39 cellular contexts compared by ENCODE assay signal in genomic region chr17:66932295-66932694, GRCh38. TPM values are rescaled to one million over a fixed set of nuclear protein-coding genes. Genes with fewer than 3 reads are reported as not detected.
"Had no signal": no experiment of that assay in that cellular context is flagged by ENCODE, and none has a peak within 500 bp of the region (broad histone marks: within the 10 kb centered on the region; RNA-seq: fewer than 3 reads in every experiment).

No MANE protein-coding gene starts in this region.

- H3K4me1 Mint-ChIP-seq: activated CD4-positive, alpha-beta T cell treated with anti-CD3 and anti-CD28 coated beads for 36 hours; activated CD4-positive, alpha-beta T cell treated with anti-CD3 and anti-CD28 coated beads, Interleukin-2, amount 10 ng/mL, durations not matched to agents 24 days and 14 days; activated naive CD8-positive, alpha-beta T cell treated with anti-CD3 and anti-CD28 coated beads for 36 hours; activated T-helper 17 cell treated with anti-CD3 and anti-CD28 coated beads, Interleukin-2, amount 50 U/mL, for 72 hours; central memory CD8-positive, alpha-beta T cell; T-cell; T-helper 17 cell had no signal

- H3K9me3 Mint-ChIP-seq: activated CD4-positive, alpha-beta T cell treated with anti-CD3 and anti-CD28 coated beads, Interleukin-2, amount 10 ng/mL, durations not matched to agents 24 days and 14 days; activated naive CD4-positive, alpha-beta T cell treated with anti-CD3 and anti-CD28 coated beads, Interleukin-2, amount 50 U/mL, for 72 hours; activated T-helper 1 cell treated with anti-CD3 and anti-CD28 coated beads, Interleukin-12 subunit alpha, Interleukin-12 subunit beta, Interleukin-2, Interleukin-4 antibody, amounts not matched to agents 30 ng/mL and 10 ng/mL and 1 ng/mL, durations not matched to agents 14 hours and 24 hours and 36 hours; activated T-helper 17 cell treated with anti-CD3 and anti-CD28 coated beads, Interleukin-2, amount 50 U/mL, for 72 hours; central memory CD8-positive, alpha-beta T cell had no signal

- H3K36me3 Mint-ChIP-seq: activated CD4-positive, alpha-beta memory T cell treated with anti-CD3 and anti-CD28 coated beads for 36 hours; activated naive CD4-positive, alpha-beta T cell treated with anti-CD3 and anti-CD28 coated beads, Interleukin-2, amount 50 U/mL, for 72 hours; activated naive CD8-positive, alpha-beta T cell treated with anti-CD3 and anti-CD28 coated beads for 36 hours; T-cell had no signal

- H3K27me3 ChIP-seq: body of pancreas, cardiac muscle cell had no signal

- DNase-seq: activated CD4-positive, alpha-beta memory T cell treated with anti-CD3 and anti-CD28 coated beads for 36 hours; activated CD4-positive, alpha-beta T cell treated with anti-CD3 and anti-CD28 coated beads for 1 hour; activated CD4-positive, alpha-beta T cell treated with anti-CD3 and anti-CD28 coated beads for 36 hours; activated CD4-positive, alpha-beta T cell treated with anti-CD3 and anti-CD28 coated beads, Interleukin-2, amount 10 ng/mL, durations not matched to agents 24 days and 14 days; activated CD4-positive, alpha-beta T cell treated with anti-CD3 and anti-CD28 coated beads, Interleukin-2, amount 50 U/mL, for 1 hour; activated CD4-positive, alpha-beta T cell treated with anti-CD3 and anti-CD28 coated beads, Interleukin-2, amount 50 U/mL, for 4 hours; activated CD4-positive, CD25-positive, alpha-beta regulatory T cell; activated CD8-positive, alpha-beta memory T cell treated with anti-CD3 and anti-CD28 coated beads, Interleukin-2, amount 50 U/mL, for 4 hours; activated CD8-positive, alpha-beta T cell treated with anti-CD3 and anti-CD28 coated beads for 36 hours; activated effector memory CD4-positive, alpha-beta T cell treated with anti-CD3 and anti-CD28 coated beads, Interleukin-2, amount 50 U/mL, for 16 hours; activated gamma-delta T cell treated with Interleukin-2 at 50 U/mL for 16 hours; activated naive CD4-positive, alpha-beta T cell; activated naive CD4-positive, alpha-beta T cell treated with anti-CD3 and anti-CD28 coated beads for 36 hours; activated naive CD4-positive, alpha-beta T cell treated with anti-CD3 and anti-CD28 coated beads, Interleukin-2, amount 50 U/mL, for 16 hours; activated naive CD8-positive, alpha-beta T cell treated with anti-CD3 and anti-CD28 coated beads for 36 hours; activated T-cell treated with anti-CD3 and anti-CD28 coated beads for 4 hours; activated T-cell treated with anti-CD3 and anti-CD28 coated beads, Interleukin-2, amount 50 U/mL, for 1 hour; activated T-cell treated with anti-CD3 and anti-CD28 coated beads, Interleukin-2, amount 50 U/mL, for 4 hours; activated T-cell treated with anti-CD3 and anti-CD28 coated beads, Interleukin-2, amount 50 U/mL, for 72 hours; adrenal gland; amniotic stem cell; aorta; body of pancreas; brain microvascular endothelial cell; caudate nucleus; cerebellar nuclear complex; T-cell; T-helper 17 cell had no signal

- ATAC-seq: activated CD4-positive, alpha-beta T cell treated with anti-CD3 and anti-CD28 coated beads for 36 hours; activated CD4-positive, CD25-positive, alpha-beta regulatory T cell treated with anti-CD3 and anti-CD28 coated beads, Interleukin-2, amount 50 U/mL, for 24 hours; activated CD8-positive, alpha-beta T cell treated with anti-CD3 and anti-CD28 coated beads for 36 hours; activated naive CD4-positive, alpha-beta T cell treated with anti-CD3 and anti-CD28 coated beads, Interleukin-2, amount 50 U/mL, for 72 hours; activated T-cell treated with anti-CD3 and anti-CD28 coated beads, Interleukin-2, amount 50 U/mL, for 4 hours; activated T-cell treated with anti-CD3 and anti-CD28 coated beads, Interleukin-2, amount 50 U/mL, for 72 hours; activated T-helper 17 cell treated with anti-CD3 and anti-CD28 coated beads, Interleukin-2, amount 50 U/mL, for 72 hours; body of pancreas; T-cell; T-helper 17 cell had no signal

- H3K4me3 ChIP-seq: adrenal gland, body of pancreas, cardiac muscle cell had no signal

- H3K4me3 Mint-ChIP-seq: activated CD4-positive, alpha-beta memory T cell treated with anti-CD3 and anti-CD28 coated beads for 36 hours; activated CD4-positive, alpha-beta T cell treated with anti-CD3 and anti-CD28 coated beads for 36 hours; activated CD4-positive, alpha-beta T cell treated with anti-CD3 and anti-CD28 coated beads, Interleukin-2, amount 10 ng/mL, durations not matched to agents 24 days and 14 days; activated CD8-positive, alpha-beta T cell treated with anti-CD3 and anti-CD28 coated beads for 36 hours; activated naive CD4-positive, alpha-beta T cell treated with anti-CD3 and anti-CD28 coated beads for 36 hours; activated naive CD8-positive, alpha-beta T cell treated with anti-CD3 and anti-CD28 coated beads for 36 hours; activated T-cell treated with anti-CD3 and anti-CD28 coated beads, Interleukin-2, amount 50 U/mL, for 4 hours; activated T-cell treated with anti-CD3 and anti-CD28 coated beads, Interleukin-2, amount 50 U/mL, for 72 hours; activated T-helper 1 cell treated with anti-CD3 and anti-CD28 coated beads, Interleukin-12 subunit alpha, Interleukin-12 subunit beta, Interleukin-2, Interleukin-4 antibody, amounts not matched to agents 30 ng/mL and 10 ng/mL and 1 ng/mL, durations not matched to agents 14 hours and 24 hours and 36 hours; activated T-helper 17 cell treated with anti-CD3 and anti-CD28 coated beads, Interleukin-2, amount 50 U/mL, for 72 hours; central memory CD8-positive, alpha-beta T cell; T-cell; T-helper 17 cell had no signal

- H3K27ac Mint-ChIP-seq: activated CD4-positive, alpha-beta memory T cell treated with anti-CD3 and anti-CD28 coated beads for 36 hours; activated CD4-positive, alpha-beta T cell treated with anti-CD3 and anti-CD28 coated beads for 36 hours; activated CD4-positive, alpha-beta T cell treated with anti-CD3 and anti-CD28 coated beads, Interleukin-2, amount 10 ng/mL, durations not matched to agents 24 days and 14 days; activated CD8-positive, alpha-beta T cell treated with anti-CD3 and anti-CD28 coated beads for 36 hours; activated naive CD4-positive, alpha-beta T cell treated with anti-CD3 and anti-CD28 coated beads for 36 hours; activated naive CD4-positive, alpha-beta T cell treated with anti-CD3 and anti-CD28 coated beads, Interleukin-2, amount 50 U/mL, for 72 hours; activated naive CD8-positive, alpha-beta T cell treated with anti-CD3 and anti-CD28 coated beads for 36 hours; activated T-cell treated with anti-CD3 and anti-CD28 coated beads, Interleukin-2, amount 50 U/mL, for 72 hours; activated T-helper 1 cell treated with anti-CD3 and anti-CD28 coated beads, Interleukin-12 subunit alpha, Interleukin-12 subunit beta, Interleukin-2, Interleukin-4 antibody, amounts not matched to agents 30 ng/mL and 10 ng/mL and 1 ng/mL, durations not matched to agents 14 hours and 24 hours and 36 hours; activated T-helper 17 cell treated with anti-CD3 and anti-CD28 coated beads, Interleukin-2, amount 50 U/mL, for 72 hours; T-cell; T-helper 17 cell had no signal

- H3K9me3 ChIP-seq: adrenal gland, body of pancreas had no signal

- H3K27ac ChIP-seq: adrenal gland, body of pancreas, brain microvascular endothelial cell, cardiac muscle cell, VCaP had no signal

- H3K4me1 ChIP-seq: adrenal gland, body of pancreas had no signal

- H3K36me3 ChIP-seq: adrenal gland, brain microvascular endothelial cell, cardiac muscle cell had no signal

RNA-seq across cellular contexts. Expression of gene CACNG4, which starts 32.2 kb away (rescaled TPM):
- total RNA-seq: activated CD4-positive, alpha-beta memory T cell treated with anti-CD3 and anti-CD28 coated beads for 36 hours; activated CD4-positive, alpha-beta T cell treated with anti-CD3 and anti-CD28 coated beads for 36 hours; activated CD4-positive, alpha-beta T cell treated with anti-CD3 and anti-CD28 coated beads, Interleukin-2, amount 10 ng/mL, durations not matched to agents 24 days and 14 days; activated CD8-positive, alpha-beta memory T cell treated with anti-CD3 and anti-CD28 coated beads for 36 hours; activated CD8-positive, alpha-beta T cell treated with anti-CD3 and anti-CD28 coated beads for 36 hours; activated naive CD4-positive, alpha-beta T cell treated with anti-CD3 and anti-CD28 coated beads for 36 hours; activated naive CD4-positive, alpha-beta T cell treated with anti-CD3 and anti-CD28 coated beads, Interleukin-2, amount 50 U/mL, for 72 hours; activated naive CD8-positive, alpha-beta T cell treated with anti-CD3 and anti-CD28 coated beads for 36 hours; activated T-cell treated with anti-CD3 and anti-CD28 coated beads, Interleukin-2, amount 50 U/mL, for 72 hours; activated T-helper 1 cell treated with anti-CD3 and anti-CD28 coated beads, Interleukin-12 subunit alpha, Interleukin-12 subunit beta, Interleukin-2, Interleukin-4 antibody, amounts not matched to agents 30 ng/mL and 10 ng/mL and 1 ng/mL, durations not matched to agents 14 hours and 24 hours and 36 hours; activated T-helper 17 cell treated with anti-CD3 and anti-CD28 coated beads, Interleukin-2, amount 50 U/mL, for 72 hours; aorta; bronchial epithelial cell; T-helper 1 cell treated with Interleukin-12 subunit alpha and Interleukin-12 subunit beta and Interleukin-4 antibody, amounts not matched to agents 30 ng/mL and 1 ng/mL, for 36 hours; T-helper 17 cell; T-helper 2 cell treated with Interferon-gamma antibody and Interleukin-4, amounts not matched to agents 100 ng/mL and 5 ng/mL, for 36 hours had no signal
- polyA plus RNA-seq: aorta had no signal
